ENCODE assay signal across 9 cellular contexts in genomic region chr4:2806392-2807355, GRCh38. TPM values are rescaled to one million over a fixed set of nuclear protein-coding genes. Genes with fewer than 3 reads are reported as not detected.
A peak's percentile ranks its signal among the peaks of the same experiment; 100 is the strongest.
DNase-seq lines count a peak whose midpoint lies in the region; ATAC-seq and TF ChIP-seq lines count a peak whose summit lies in the region.
"Had no signal": no experiment of that assay in that cellular context is flagged by ENCODE, and none has a peak within 500 bp of the region (broad histone marks: within the 10 kb centered on the region; RNA-seq: fewer than 3 reads in every experiment).

No MANE protein-coding gene starts in this region.

- no peak for TF ChIP-seq EP300 in suprapubic skin (IDR thresholded peaks at IDR 0.05)

- peak overlapping the region; percentile 71 for H3K27ac Mint-ChIP-seq in dendritic cell treated with granulocyte-macrophage colony-stimulating factor and Interleukin-4, amounts not matched to agents 40 ng/mL and 50 ng/mL, for 4 days
- H3K27ac Mint-ChIP-seq in memory B cell = peak overlapping the region; percentile 77
- no peak overlapping the region for H3K27ac Mint-ChIP-seq in T-helper 2 cell treated with Interferon-gamma antibody and Interleukin-4, amounts not matched to agents 5 μg/mL and 100 μg/mL, for 36 hours

- WGBS in suprapubic skin = 43% methylated on average over 19 of the region's 27 CpGs

- peak overlapping the region; percentile 81 for H3K27ac ChIP-seq in suprapubic skin

- intact Hi-C loops in dendritic cell treated with granulocyte-macrophage colony-stimulating factor and Interleukin-4, amounts not matched to agents 40 ng/mL and 50 ng/mL, for 4 days (cut with micrococcal nuclease) = no loop called here

- no peaks in the 10 kb centered on the region for H3K9me3 Mint-ChIP-seq in dendritic cell treated with granulocyte-macrophage colony-stimulating factor and Interleukin-4, amounts not matched to agents 40 ng/mL and 50 ng/mL, for 4 days
- no peaks in the 10 kb centered on the region for H3K9me3 Mint-ChIP-seq in memory B cell
- H3K9me3 Mint-ChIP-seq in T-helper 2 cell treated with Interferon-gamma antibody and Interleukin-4, amounts not matched to agents 5 μg/mL and 100 μg/mL, for 36 hours = no peaks in the 10 kb centered on the region

- no peaks in the 10 kb centered on the region for H3K9me3 ChIP-seq in suprapubic skin

- peaks cover 95% of the 10 kb centered on the region for H3K36me3 Mint-ChIP-seq in dendritic cell treated with granulocyte-macrophage colony-stimulating factor and Interleukin-4, amounts not matched to agents 40 ng/mL and 50 ng/mL, for 4 days (ENCODE audit: low read depth)
- H3K36me3 Mint-ChIP-seq in memory B cell = no peaks in the 10 kb centered on the region
- H3K36me3 Mint-ChIP-seq in T-helper 2 cell treated with Interferon-gamma antibody and Interleukin-4, amounts not matched to agents 5 μg/mL and 100 μg/mL, for 36 hours (ENCODE audit: low read depth) = peaks cover under 1% of the 10 kb centered on the region

- no peaks in the 10 kb centered on the region for H3K36me3 ChIP-seq in suprapubic skin

- DNase-seq in NCI-H2196 treated with DMSO at 0.1 percent for 48 hours (lab: John Stamatoyannopoulos, UW; ENCODE audit: unreplicated experiment) (peak; percentile 44), memory B cell (ENCODE audit: low spot score in 2 of 2) (no peak), suprapubic skin (ENCODE audit: low spot score in 2 of 2) (peak in 1 of 2 donors; percentile 72), NOMO-1 treated with dmso at 0.1 percent for 144 hours (lab: John Stamatoyannopoulos, UW; ENCODE audit: unreplicated experiment) (no peak), NCI-H774 (lab: John Stamatoyannopoulos, UW) (no peak)
- no peak for DNase-seq in T-helper 2 cell treated with Interferon-gamma antibody and Interleukin-4, amounts not matched to agents 5 μg/mL and 100 μg/mL, for 36 hours (ENCODE audit: low spot score)
- DNase-seq: NCI-H510A treated with DMSO at 0.1 percent for 48 hours; stimulated activated CD4-positive, alpha-beta T cell treated with anti-CD3 and anti-CD28 coated beads, Interleukin-2, amount 100 ng/mL, for 48 hours had no signal

- H3K4me1 Mint-ChIP-seq in dendritic cell treated with granulocyte-macrophage colony-stimulating factor and Interleukin-4, amounts not matched to agents 40 ng/mL and 50 ng/mL, for 4 days (ENCODE audit: low read depth) = peaks cover 94% of the 10 kb centered on the region
- peaks cover 56% of the 10 kb centered on the region for H3K4me1 Mint-ChIP-seq in memory B cell
- H3K4me1 Mint-ChIP-seq in T-helper 2 cell treated with Interferon-gamma antibody and Interleukin-4, amounts not matched to agents 5 μg/mL and 100 μg/mL, for 36 hours (ENCODE audit: low read depth) = peaks cover 10% of the 10 kb centered on the region

- H3K27me3 ChIP-seq in suprapubic skin = no peaks in the 10 kb centered on the region

- H3K4me3 ChIP-seq in suprapubic skin = peak overlapping the region; percentile 17

- no peak for TF ChIP-seq CTCF in suprapubic skin (IDR thresholded peaks at IDR 0.05)

- TF ChIP-seq POLR2A in suprapubic skin (IDR thresholded peaks at IDR 0.05) = no peak

- H3K4me1 ChIP-seq in suprapubic skin = peaks cover 94% of the 10 kb centered on the region

- H3K4me3 Mint-ChIP-seq in dendritic cell treated with granulocyte-macrophage colony-stimulating factor and Interleukin-4, amounts not matched to agents 40 ng/mL and 50 ng/mL, for 4 days = no peak overlapping the region
- H3K4me3 Mint-ChIP-seq in memory B cell = peak overlapping the region; percentile 60
- no peak overlapping the region for H3K4me3 Mint-ChIP-seq in T-helper 2 cell treated with Interferon-gamma antibody and Interleukin-4, amounts not matched to agents 5 μg/mL and 100 μg/mL, for 36 hours

- ATAC-seq in memory B cell (ENCODE audit: low read depth) = peak; percentile 64

- H3K27me3 Mint-ChIP-seq in dendritic cell treated with granulocyte-macrophage colony-stimulating factor and Interleukin-4, amounts not matched to agents 40 ng/mL and 50 ng/mL, for 4 days = no peaks in the 10 kb centered on the region
- no peaks in the 10 kb centered on the region for H3K27me3 Mint-ChIP-seq in memory B cell
- H3K27me3 Mint-ChIP-seq in T-helper 2 cell treated with Interferon-gamma antibody and Interleukin-4, amounts not matched to agents 5 μg/mL and 100 μg/mL, for 36 hours (ENCODE audit: low read depth) = no peaks in the 10 kb centered on the region

RNA-seq across cellular contexts. Expression of gene SH3BP2, which starts 13.8 kb away (rescaled TPM):
- total RNA-seq in suprapubic skin = 100 to 1,000 TPM; 116 to 709 (median 162) TPM

RNA-seq across cellular contexts. Expression of gene ADD1, which starts 37.0 kb away (rescaled TPM):
- 100 to 1,000 TPM; 122 to 299 (median 196) TPM for total RNA-seq in suprapubic skin

RNA-seq across cellular contexts. Expression of gene TNIP2, which starts 50.5 kb away (rescaled TPM):
- total RNA-seq in suprapubic skin = 10 to 100 TPM; 21.8 to 36.0 (median 30.8) TPM
